In genomic region chr22:36730176-36730858, GRCh38 we compare ENCODE assay signal across 25 cellular contexts. TPM values are rescaled to one million over a fixed set of nuclear protein-coding genes. Genes with fewer than 3 reads are reported as not detected.
DNase-seq lines count a peak whose midpoint lies in the region; ATAC-seq and TF ChIP-seq lines count a peak whose summit lies in the region.
"Had no signal": no experiment of that assay in that cellular context is flagged by ENCODE, and none has a peak within 500 bp of the region (broad histone marks: within the 10 kb centered on the region; RNA-seq: fewer than 3 reads in every experiment).

No MANE protein-coding gene starts in this region.

- H3K36me3 ChIP-seq in endodermal cell (ENCODE audit: control insufficient read depth, insufficient read depth, low read length) (no peaks in the 10 kb centered on the region), prostate gland (no peaks in the 10 kb centered on the region)

- H3K4me1 ChIP-seq in endodermal cell (ENCODE audit: control insufficient read depth, insufficient read depth, low read length) = no peaks in the 10 kb centered on the region
- no peaks in the 10 kb centered on the region for H3K4me1 ChIP-seq in prostate gland (replicated peaks)

- H3K9me3 ChIP-seq in endodermal cell (ENCODE audit: control insufficient read depth, low read length) = no peaks in the 10 kb centered on the region
- H3K9me3 ChIP-seq in prostate gland = no peaks in the 10 kb centered on the region

- TF ChIP-seq POLR2A in prostate gland (IDR thresholded peaks at IDR 0.05) = no peak

- no peaks in the 10 kb centered on the region for H3K9me3 Mint-ChIP-seq in endodermal cell
- H3K9me3 Mint-ChIP-seq: IgD-negative memory B cell had no signal

- no peaks in the 10 kb centered on the region for H3K36me3 Mint-ChIP-seq in endodermal cell (ENCODE audit: low read depth)
- H3K36me3 Mint-ChIP-seq: IgD-negative memory B cell had no signal

- H3K27ac ChIP-seq in endodermal cell (ENCODE audit: low read depth, low read length) (no peak overlapping the region), prostate gland (no peak overlapping the region)

- H3K4me1 Mint-ChIP-seq in endodermal cell = no peaks in the 10 kb centered on the region

- no peak overlapping the region for H3K4me3 ChIP-seq in endodermal cell (ENCODE audit: low read length)
- H3K4me3 ChIP-seq in prostate gland = no peak overlapping the region

- H3K27ac Mint-ChIP-seq in endodermal cell = no peak overlapping the region
- H3K27ac Mint-ChIP-seq: IgD-negative memory B cell had no signal

- intact Hi-C loops in sciatic nerve (cut with DNase I) = no loop called here
- intact Hi-C loops in prostate gland (cut with DNase I) = no loop called here

- H3K9ac ChIP-seq in endodermal cell (ENCODE audit: extremely low read depth, low read length, poor library complexity, severe bottlenecking) = no peak overlapping the region

- TF ChIP-seq CTCF in endodermal cell (conservative IDR thresholded peaks at IDR 0.05) = no peak
- no peak for TF ChIP-seq CTCF in prostate gland (IDR thresholded peaks at IDR 0.05)

- peak; percentile 28 for DNase-seq in activated CD4-positive, CD25-positive, alpha-beta regulatory T cell treated with anti-CD3 and anti-CD28 coated beads, Interleukin-2, amount 50 U/mL, for 72 hours
- DNase-seq in endodermal cell (peak; percentile 28), sciatic nerve (ENCODE audit: low spot score) (peak; percentile 37), NCI-H82 (lab: John Stamatoyannopoulos, UW) (no peak), kidney glomerular epithelial cell (lab: John Stamatoyannopoulos, UW) (no peak), NCI-H1092 (lab: John Stamatoyannopoulos, UW) (no peak), prostate gland (ENCODE audit: low spot score) (no peak)
- DNase-seq: 8988T, DMS153, GDM1, MM.1S, NCI-H1092 treated with DMSO at 0.1 percent for 48 hours, NCI-H146, NCI-H2081, NCI-H2171 treated with DMSO at 0.1 percent for 48 hours, NCI-H446, NCI-H69 had no signal

- H3K27me3 ChIP-seq in endodermal cell (ENCODE audit: control insufficient read depth, insufficient read depth, low read length, poor library complexity, severe bottlenecking) (no peaks in the 10 kb centered on the region), prostate gland (replicated peaks; ENCODE audit: insufficient read depth) (no peaks in the 10 kb centered on the region)

- peaks cover 8% of the 10 kb centered on the region for H3K27me3 Mint-ChIP-seq in endodermal cell (ENCODE audit: insufficient read depth)

- H3K4me3 Mint-ChIP-seq in endodermal cell = no peak overlapping the region
- H3K4me3 Mint-ChIP-seq: IgD-negative memory B cell had no signal

- ATAC-seq in activated CD4-positive, CD25-positive, alpha-beta regulatory T cell treated with anti-CD3 and anti-CD28 coated beads, Interleukin-2, amount 50 U/mL, for 24 hours = no peak
- no peak for ATAC-seq in sciatic nerve
- ATAC-seq: HCT116, Panc1, Right ventricle myocardium inferior had no signal

- WGBS in endodermal cell (ENCODE audit: insufficient coverage in 1 of 2, insufficient read length in 1 of 2), 2 experiments = 89 to 91% methylated on average over 18 to 19 of the region's 19 CpGs
- WGBS in prostate gland = 81% methylated on average over 19 of the region's 19 CpGs

RNA-seq across cellular contexts. Expression of gene CACNG2, which starts 26.8 kb away (rescaled TPM):
- not detected for total RNA-seq in endodermal cell
- 0.21 TPM for polyA plus RNA-seq in endodermal cell (2013, experiment 1 of 2)
- 0.17 TPM for polyA plus RNA-seq in endodermal cell (2013, experiment 2 of 2)
- total RNA-seq in sciatic nerve = not detected
- not detected for total RNA-seq in prostate gland
- total RNA-seq: Daoy, LHCN-M2, Right ventricle myocardium inferior had no signal
- polyA plus RNA-seq: AG04450, IgD-negative memory B cell had no signal

RNA-seq across cellular contexts. Expression of gene IFT27, which starts 45.6 kb away (rescaled TPM):
- 10 to 100 TPM; 49.8 to 65.2 TPM for total RNA-seq in endodermal cell
- 52.4 TPM for polyA plus RNA-seq in endodermal cell (2013, experiment 1 of 2)
- 51.6 TPM for polyA plus RNA-seq in endodermal cell (2013, experiment 2 of 2)
- total RNA-seq in sciatic nerve = 23.9 TPM
- 10 to 100 TPM; 16.5 to 26.4 TPM for total RNA-seq in prostate gland

Comparison
In these comparisons a context has a peak if more than half of its experiments do, and no peak if none do; other contexts are left out.
1. DNase-seq: peak in activated CD4-positive, CD25-positive, alpha-beta regulatory T cell treated with anti-CD3 and anti-CD28 coated beads, Interleukin-2, amount 50 U/mL, for 72 hours (single experiment), endodermal cell (single experiment) and sciatic nerve (single experiment); none in NCI-H82 (single experiment), kidney glomerular epithelial cell (single experiment), NCI-H1092 (single experiment) and prostate gland (single experiment).